ENCODE assay signal across 13 cellular contexts in genomic region chr2:241763551-241764271, GRCh38. TPM values are rescaled to one million over a fixed set of nuclear protein-coding genes. Genes with fewer than 3 reads are reported as not detected.
DNase-seq lines count a peak whose midpoint lies in the region; ATAC-seq and TF ChIP-seq lines count a peak whose summit lies in the region.
"Had no signal": no experiment of that assay in that cellular context is flagged by ENCODE, and none has a peak within 500 bp of the region (broad histone marks: within the 10 kb centered on the region; RNA-seq: fewer than 3 reads in every experiment).

No MANE protein-coding gene starts in this region.

- WGBS in neuronal stem cell (ENCODE audit: extremely low coverage in 2 of 2, insufficient read length in 2 of 2, insufficient replicate concordance in 1 of 2), 2 donors: no CpG with 5 or more reads among the region's 20 CpGs

- no peak overlapping the region for H4K91ac ChIP-seq in neuronal stem cell (ENCODE audit: low read depth, low read length, poor library complexity)

- H3K27ac ChIP-seq in HEK293 (ENCODE audit: extremely low read depth, low read depth, low read length): no peak overlapping the region
- H3K27ac ChIP-seq in neuronal stem cell (replicated peaks; ENCODE audit: low read length): no peak overlapping the region

- H2BK15ac ChIP-seq in neuronal stem cell (ENCODE audit: low read length): no peak overlapping the region

- H3K4me3 ChIP-seq in HEK293 (ENCODE audit: low read depth, low read length) (no peak overlapping the region), neuronal stem cell (ENCODE audit: low read length in 2 of 2) (no peak overlapping the region)

- no peaks in the 10 kb centered on the region for H3K27me3 ChIP-seq in neuronal stem cell (ENCODE audit: control insufficient read depth in 3 of 3, insufficient read depth in 3 of 3, low read depth in 1 of 3, low read length in 3 of 3)

- H3K23ac ChIP-seq in neuronal stem cell (ENCODE audit: low read depth, low read length, poor library complexity): no peak overlapping the region

- H3K4me2 ChIP-seq in neuronal stem cell (ENCODE audit: insufficient read depth, low read length, poor library complexity, severe bottlenecking): no peak overlapping the region
- H3K4me2 ChIP-seq: SK-N-SH had no signal

- H3K4me1 ChIP-seq in HEK293 (ENCODE audit: control insufficient read depth, insufficient read depth, low read length): peaks cover 2% of the 10 kb centered on the region; the same call in 1 of the 2 replicates
- H3K4me1 ChIP-seq in neuronal stem cell (ENCODE audit: control insufficient read depth in 2 of 2, insufficient read depth in 1 of 2, low read depth in 1 of 2, low read length in 2 of 2): peaks cover 11 to 12% of the 10 kb centered on the region in 2 donors

- H4K8ac ChIP-seq in neuronal stem cell (ENCODE audit: low read depth, low read length): peak overlapping the region; percentile 43

- H3K36me3 ChIP-seq in HEK293 (ENCODE audit: control insufficient read depth in 2 of 2, insufficient read depth in 1 of 2, low read length in 2 of 2): peaks cover 0 to 14% of the 10 kb centered on the region in 2 experiments; a peak in 1 of 3 replicates
- peaks cover 5 to 9% of the 10 kb centered on the region in 2 donors for H3K36me3 ChIP-seq in neuronal stem cell (replicated peaks in 1 of 2; ENCODE audit: control insufficient read depth in 2 of 2, insufficient read depth in 2 of 2, low read length in 2 of 2)

- H2AK5ac ChIP-seq in neuronal stem cell (ENCODE audit: low read depth, low read length): no peak overlapping the region

- H2AFZ ChIP-seq in neuronal stem cell (ENCODE audit: low read length): no peak overlapping the region

- POLR2A ChIA-PET in HEK293 (lab: Yijun Ruan, JAX): interaction anchor here (0.6 kb wide), 1 partner anchor 24 kb away, joined by 3 read pairs; no protein-coding TSS in a partner anchor

- peak; percentile 21 for DNase-seq in activated T-cell treated with anti-CD3 and anti-CD28 coated beads, Interleukin-2, amount 50 U/mL, for 1 hour
- DNase-seq in activated T-cell treated with anti-CD3 and anti-CD28 coated beads for 4 hours (no peak), ecto neural progenitor cell (ENCODE audit: low spot score) (peak; percentile 44), neuronal stem cell (ENCODE audit: low spot score) (no peak), omental fat pad (ENCODE audit: low spot score) (no peak), GM03348 (ENCODE audit: low spot score) (no peak)
- DNase-seq: NCI-H1105 treated with DMSO at 0.1 percent for 48 hours, NCI-H345 had no signal

- no peaks in the 10 kb centered on the region for H3K79me1 ChIP-seq in neuronal stem cell (ENCODE audit: low read depth, low read length)

- H3K18ac ChIP-seq in neuronal stem cell (ENCODE audit: low read length): no peak overlapping the region

- no peak overlapping the region for H3K14ac ChIP-seq in neuronal stem cell (ENCODE audit: low read length)

- no peak overlapping the region for H2BK120ac ChIP-seq in neuronal stem cell (ENCODE audit: low read depth, low read length)

- TF ChIP-seq CTCF in HEK293 (tag by site-specific recombination; IDR thresholded peaks at IDR 0.05) (no peak), omental fat pad (IDR thresholded peaks at IDR 0.05) (no peak)

- H3K9ac ChIP-seq in neuronal stem cell (ENCODE audit: low read depth, low read length, poor library complexity): no peak overlapping the region
- H3K9ac ChIP-seq: SK-N-SH had no signal

- CTCF ChIA-PET in HEK293 (lab: Yijun Ruan, JAX): no interaction called here

- no peak for ATAC-seq in omental fat pad (ENCODE audit: low FRiP score)
- no peak for ATAC-seq in GM19324 (IDR thresholded peaks at IDR 0.05; ENCODE audit: low FRiP score, unreplicated experiment)

- H3K4ac ChIP-seq in neuronal stem cell (ENCODE audit: low read length): no peak overlapping the region

- no peaks in the 10 kb centered on the region for H3K9me3 ChIP-seq in HEK293 (ENCODE audit: control insufficient read depth, insufficient read depth, low read depth, low read length)
- no peaks in the 10 kb centered on the region for H3K9me3 ChIP-seq in neuronal stem cell (replicated peaks in 1 of 2; ENCODE audit: control insufficient read depth in 2 of 2, insufficient read depth in 1 of 2, low read depth in 1 of 2, low read length in 2 of 2)
- H3K9me3 ChIP-seq: SK-N-SH had no signal

- H2BK5ac ChIP-seq in neuronal stem cell (ENCODE audit: low read length): no peak overlapping the region

- no peak overlapping the region for H2BK12ac ChIP-seq in neuronal stem cell (ENCODE audit: low read length)

TF ChIP-seq in HEK293, 187 proteins besides CTCF, POLR2A, EP300 and RAD21:
- TF ChIP-seq ZNF423 (tag by site-specific recombination; IDR thresholded peaks at IDR 0.05) (no peak), ATF2 (tag by site-specific recombination; IDR thresholded peaks at IDR 0.05; ENCODE audit: low read depth) (peak; percentile 34; the same call in 1 of the 2 replicates)

RNA-seq across cellular contexts. Expression of gene GAL3ST2, which starts 12.9 kb away (rescaled TPM):
- polyA plus RNA-seq in neuronal stem cell (2013, experiment 1 of 2): 0.45 TPM
- polyA plus RNA-seq in neuronal stem cell (2013, experiment 2 of 2): 0.47 TPM
- total RNA-seq in omental fat pad: 1 to 10 TPM in 2 of 4 donors, under 1 TPM in 1, not detected in 1; 0.50 to 3.1 (median 2.8) TPM
- total RNA-seq: H4, skeletal muscle tissue had no signal

RNA-seq across cellular contexts. Expression of gene D2HGDH, which starts 29.3 kb away (rescaled TPM):
- polyA plus RNA-seq in neuronal stem cell (2013, experiment 1 of 2): 5.2 TPM
- polyA plus RNA-seq in neuronal stem cell (2013, experiment 2 of 2): 5.3 TPM
- total RNA-seq in omental fat pad: 10 to 100 TPM; 12.4 to 31.2 (median 16.9) TPM

RNA-seq across cellular contexts. Expression of gene NEU4, which starts 45.3 kb away (rescaled TPM):
- polyA plus RNA-seq in neuronal stem cell (2013, experiment 1 of 2): 0.45 TPM
- polyA plus RNA-seq in neuronal stem cell (2013, experiment 2 of 2): 0.37 TPM
- 1 to 10 TPM in 3 of 4 donors, under 1 TPM in 1; 0.79 to 4.4 (median 2.5) TPM for total RNA-seq in omental fat pad
- total RNA-seq: H4 had no signal

Comparison
In these comparisons a context has a peak if more than half of its experiments do, and no peak if none do; other contexts are left out.
1. DNase-seq: peak in activated T-cell treated with anti-CD3 and anti-CD28 coated beads, Interleukin-2, amount 50 U/mL, for 1 hour (single experiment) and ecto neural progenitor cell (single experiment); none in activated T-cell treated with anti-CD3 and anti-CD28 coated beads for 4 hours (single experiment), neuronal stem cell (single experiment), omental fat pad (single experiment) and GM03348 (single experiment).